1 cellular context compared by ENCODE assay signal in genomic region chr17:49213399-49213798, GRCh38.
TF ChIP-seq lines count a peak whose summit lies in the region.

No MANE protein-coding gene starts in this region.

TF ChIP-seq in GM12878, 131 proteins besides CTCF, POLR2A, EP300 and RAD21:
- no peak for TF ChIP-seq E2F4 (IDR thresholded peaks at IDR 0.05; ENCODE audit: low read depth, low read length)
- no peak for TF ChIP-seq ZNF274 (IDR thresholded peaks at IDR 0.05; ENCODE audit: insufficient read depth, insufficient read length)
- peak; percentile 86 for TF ChIP-seq POU2F2 (IDR thresholded peaks at IDR 0.05; ENCODE audit: borderline replicate concordance, low read depth, low read length)
- peak; percentile 75 for TF ChIP-seq PAX5 (IDR thresholded peaks at IDR 0.05; ENCODE audit: borderline replicate concordance, low read depth, low read length)
- peak; percentile 46 for TF ChIP-seq MEF2B (IDR thresholded peaks at IDR 0.05; ENCODE audit: partially characterized antibody, poor library complexity, severe bottlenecking)
- TF ChIP-seq EED (IDR thresholded peaks at IDR 0.05; ENCODE audit: low read depth): 0 out of 2 replicates have a peak, but pooled peaks have one; percentile 44
- no peak for TF ChIP-seq WRNIP1 (IDR thresholded peaks at IDR 0.05; ENCODE audit: borderline replicate concordance, low read depth, low read length)
- peak; percentile 70; the same call in 1 of the 2 replicates for TF ChIP-seq TCF12 (IDR thresholded peaks at IDR 0.05; ENCODE audit: low read depth, low read length)
- TF ChIP-seq RUNX3 (IDR thresholded peaks at IDR 0.05; ENCODE audit: low read length): peak; percentile 53; the same call in 1 of the 2 replicates
- no peak for TF ChIP-seq CHD1 (IDR thresholded peaks at IDR 0.05; ENCODE audit: low read depth, low read length)
- 0 out of 2 replicates have a peak, but pooled peaks have one; percentile 53 for TF ChIP-seq TCF3 (IDR thresholded peaks at IDR 0.05; ENCODE audit: borderline replicate concordance, insufficient read depth, low read depth, low read length)
- no peak for TF ChIP-seq HDAC2 (IDR thresholded peaks at IDR 0.05)
- TF ChIP-seq SRF (IDR thresholded peaks at IDR 0.05; ENCODE audit: low read depth in 2 of 2, low read length in 2 of 2): no peak
- peak; percentile 9 to 51; a peak in 2 of 4 replicates for TF ChIP-seq BHLHE40 (IDR thresholded peaks at IDR 0.05; ENCODE audit: borderline replicate concordance in 1 of 2, low read depth in 2 of 2, low read length in 1 of 2)
